ENCODE assay signal across 8 cellular contexts in genomic region chr22:21666786-21667185, GRCh38. TPM values are rescaled to one million over a fixed set of nuclear protein-coding genes. Genes with fewer than 3 reads are reported as not detected.
DNase-seq lines count a peak whose midpoint lies in the region; TF ChIP-seq lines count a peak whose summit lies in the region.

No MANE protein-coding gene starts in this region.

- H3K4me3 ChIP-seq in kidney epithelial cell (ENCODE audit: low read depth, low read length) (peak overlapping the region; percentile 76), thymus (ENCODE audit: low read length) (peak overlapping the region; percentile 79)

- H3K9me3 Mint-ChIP-seq in activated CD4-positive, alpha-beta T cell treated with anti-CD3 and anti-CD28 coated beads, Interleukin-2, amount 10 ng/mL, durations not matched to agents 7 days and 5 days: no peaks in the 10 kb centered on the region
- no peaks in the 10 kb centered on the region for H3K9me3 Mint-ChIP-seq in activated T-helper 2 cell treated with anti-CD3 and anti-CD28 coated beads, Interferon-gamma antibody, Interleukin-2, Interleukin-4, amounts not matched to agents 10 μg/mL and 5 μg/mL and 100 μg/mL, durations not matched to agents 14 hours and 24 hours and 36 hours

- no peak for TF ChIP-seq CTCF in kidney epithelial cell (IDR thresholded peaks at IDR 0.05; ENCODE audit: insufficient read depth, low read length, poor library complexity, severe bottlenecking)

- intact Hi-C loops in activated T-helper 2 cell treated with anti-CD3 and anti-CD28 coated beads, Interferon-gamma antibody, Interleukin-2, Interleukin-4, amounts not matched to agents 10 μg/mL and 5 μg/mL and 100 μg/mL, durations not matched to agents 14 hours and 24 hours and 36 hours (cut with micrococcal nuclease): loop anchor here (1.0 kb wide), 1 partner anchor 14 kb away; no protein-coding TSS in a partner anchor

- H3K36me3 ChIP-seq in kidney epithelial cell (ENCODE audit: control insufficient read depth, insufficient read depth, low read length): no peaks in the 10 kb centered on the region
- peaks cover 17% of the 10 kb centered on the region for H3K36me3 ChIP-seq in thymus (ENCODE audit: control insufficient read depth, insufficient read depth)

- CTCF ChIA-PET in activated CD4-positive, alpha-beta T cell treated with anti-CD3 and anti-CD28 coated beads, Interleukin-2, amount 10 ng/mL, durations not matched to agents 7 days and 5 days (lab: Charles Lee): interaction anchor here (1.0 to 2.9 kb wide), 2 partner anchors 21 to 37 kb away, joined by 3 to 11 read pairs; partner anchors contain the start of gene YDJC

- H3K9me3 ChIP-seq in thymus (ENCODE audit: control insufficient read depth): no peaks in the 10 kb centered on the region

- peak overlapping the region; percentile 90 for H3K27ac Mint-ChIP-seq in activated CD4-positive, alpha-beta T cell treated with anti-CD3 and anti-CD28 coated beads, Interleukin-2, amount 10 ng/mL, durations not matched to agents 7 days and 5 days
- H3K27ac Mint-ChIP-seq in activated T-helper 2 cell treated with anti-CD3 and anti-CD28 coated beads, Interferon-gamma antibody, Interleukin-2, Interleukin-4, amounts not matched to agents 10 μg/mL and 5 μg/mL and 100 μg/mL, durations not matched to agents 14 hours and 24 hours and 36 hours: peak overlapping the region; percentile 95

- no peaks in the 10 kb centered on the region for H3K27me3 ChIP-seq in kidney epithelial cell (ENCODE audit: control insufficient read depth, insufficient read depth, low read length)
- no peaks in the 10 kb centered on the region for H3K27me3 ChIP-seq in thymus (ENCODE audit: control insufficient read depth, insufficient read depth)

- 58% methylated on average over 16 of the region's 16 CpGs for WGBS in thymus

- H3K4me3 Mint-ChIP-seq in activated CD4-positive, alpha-beta T cell treated with anti-CD3 and anti-CD28 coated beads, Interleukin-2, amount 10 ng/mL, durations not matched to agents 7 days and 5 days: peak overlapping the region; percentile 98
- H3K4me3 Mint-ChIP-seq in activated T-helper 2 cell treated with anti-CD3 and anti-CD28 coated beads, Interferon-gamma antibody, Interleukin-2, Interleukin-4, amounts not matched to agents 10 μg/mL and 5 μg/mL and 100 μg/mL, durations not matched to agents 14 hours and 24 hours and 36 hours (ENCODE audit: low read depth): peak overlapping the region; percentile 98

- DNase-seq in activated CD4-positive, alpha-beta T cell treated with anti-CD3 and anti-CD28 coated beads, Interleukin-2, amount 10 ng/mL, durations not matched to agents 7 days and 5 days: no peak
- no peak for DNase-seq in activated CD4-positive, alpha-beta T cell treated with anti-CD3 and anti-CD28 coated beads for 4 hours
- no peak for DNase-seq in activated T-helper 2 cell treated with anti-CD3 and anti-CD28 coated beads, Interferon-gamma antibody, Interleukin-2, Interleukin-4, amounts not matched to agents 10 μg/mL and 5 μg/mL and 100 μg/mL, durations not matched to agents 14 hours and 24 hours and 36 hours (ENCODE audit: low spot score)
- DNase-seq in kidney epithelial cell (ENCODE audit: low read depth) (no peak), NCI-H146 (lab: John Stamatoyannopoulos, UW) (no peak)
- no peak for DNase-seq in activated effector memory CD4-positive, alpha-beta T cell treated with Interleukin-2 at 50 U/mL for 16 hours
- no peak for DNase-seq in activated CD8-positive, alpha-beta memory T cell treated with anti-CD3 and anti-CD28 coated beads, Interleukin-2, amount 50 U/mL, for 4 hours

- no peak overlapping the region for H3K27ac ChIP-seq in thymus (ENCODE audit: low read depth)

- H3K36me3 Mint-ChIP-seq in activated CD4-positive, alpha-beta T cell treated with anti-CD3 and anti-CD28 coated beads, Interleukin-2, amount 10 ng/mL, durations not matched to agents 7 days and 5 days (ENCODE audit: low read depth): peaks cover 15% of the 10 kb centered on the region
- peaks cover 20% of the 10 kb centered on the region for H3K36me3 Mint-ChIP-seq in activated T-helper 2 cell treated with anti-CD3 and anti-CD28 coated beads, Interferon-gamma antibody, Interleukin-2, Interleukin-4, amounts not matched to agents 10 μg/mL and 5 μg/mL and 100 μg/mL, durations not matched to agents 14 hours and 24 hours and 36 hours (ENCODE audit: low read depth)

- POLR2A ChIA-PET in activated CD4-positive, alpha-beta T cell treated with anti-CD3 and anti-CD28 coated beads, Interleukin-2, amount 10 ng/mL, durations not matched to agents 7 days and 5 days (lab: Charles Lee): no interaction called here

- H3K4me1 ChIP-seq in thymus (ENCODE audit: control insufficient read depth, insufficient read depth, low read length): peaks cover 7% of the 10 kb centered on the region

- peaks cover 30% of the 10 kb centered on the region for H3K4me1 Mint-ChIP-seq in activated CD4-positive, alpha-beta T cell treated with anti-CD3 and anti-CD28 coated beads, Interleukin-2, amount 10 ng/mL, durations not matched to agents 7 days and 5 days
- H3K4me1 Mint-ChIP-seq in activated T-helper 2 cell treated with anti-CD3 and anti-CD28 coated beads, Interferon-gamma antibody, Interleukin-2, Interleukin-4, amounts not matched to agents 10 μg/mL and 5 μg/mL and 100 μg/mL, durations not matched to agents 14 hours and 24 hours and 36 hours (ENCODE audit: low read depth): peaks cover 15% of the 10 kb centered on the region

- H3K27me3 Mint-ChIP-seq in activated CD4-positive, alpha-beta T cell treated with anti-CD3 and anti-CD28 coated beads, Interleukin-2, amount 10 ng/mL, durations not matched to agents 7 days and 5 days: no peaks in the 10 kb centered on the region
- H3K27me3 Mint-ChIP-seq in activated T-helper 2 cell treated with anti-CD3 and anti-CD28 coated beads, Interferon-gamma antibody, Interleukin-2, Interleukin-4, amounts not matched to agents 10 μg/mL and 5 μg/mL and 100 μg/mL, durations not matched to agents 14 hours and 24 hours and 36 hours (ENCODE audit: low read depth): no peaks in the 10 kb centered on the region

RNA-seq across cellular contexts. Expression of gene PPIL2, which starts 1.0 kb away (rescaled TPM):
- total RNA-seq in activated CD4-positive, alpha-beta T cell treated with anti-CD3 and anti-CD28 coated beads, Interleukin-2, amount 10 ng/mL, durations not matched to agents 7 days and 5 days: 10 to 100 TPM; 75.9 to 82.7 TPM
- total RNA-seq in activated T-helper 2 cell treated with anti-CD3 and anti-CD28 coated beads, Interferon-gamma antibody, Interleukin-2, Interleukin-4, amounts not matched to agents 10 μg/mL and 5 μg/mL and 100 μg/mL, durations not matched to agents 14 hours and 24 hours and 36 hours: 53.9 and 55.4 TPM in 2 replicates
- 34.6 and 41.1 TPM in 2 replicates for total RNA-seq in kidney epithelial cell
- 48.1 TPM for polyA plus RNA-seq in thymus

RNA-seq across cellular contexts. Expression of gene SDF2L1, which starts 24.7 kb away (rescaled TPM):
- 10 to 100 TPM; 39.7 to 59.4 TPM for total RNA-seq in activated CD4-positive, alpha-beta T cell treated with anti-CD3 and anti-CD28 coated beads, Interleukin-2, amount 10 ng/mL, durations not matched to agents 7 days and 5 days
- 95.6 and 97.9 TPM in 2 replicates for total RNA-seq in activated T-helper 2 cell treated with anti-CD3 and anti-CD28 coated beads, Interferon-gamma antibody, Interleukin-2, Interleukin-4, amounts not matched to agents 10 μg/mL and 5 μg/mL and 100 μg/mL, durations not matched to agents 14 hours and 24 hours and 36 hours
- 82.8 and 87.1 TPM in 2 replicates for total RNA-seq in kidney epithelial cell
- 22.8 TPM for polyA plus RNA-seq in thymus

RNA-seq across cellular contexts. Expression of gene CCDC116, which starts 34.2 kb away (rescaled TPM):
- total RNA-seq in activated CD4-positive, alpha-beta T cell treated with anti-CD3 and anti-CD28 coated beads, Interleukin-2, amount 10 ng/mL, durations not matched to agents 7 days and 5 days: under 1 TPM; 0.42 to 0.97 TPM
- 0.59 and 0.78 TPM in 2 replicates for total RNA-seq in activated T-helper 2 cell treated with anti-CD3 and anti-CD28 coated beads, Interferon-gamma antibody, Interleukin-2, Interleukin-4, amounts not matched to agents 10 μg/mL and 5 μg/mL and 100 μg/mL, durations not matched to agents 14 hours and 24 hours and 36 hours
- total RNA-seq in kidney epithelial cell: 0.38 TPM in 1 of 2 replicates, not detected in the other
- polyA plus RNA-seq in thymus: 1.0 TPM

RNA-seq across cellular contexts. Expression of gene YDJC, which starts 37.0 kb away (rescaled TPM):
- 10 to 100 TPM; 30.3 to 39.9 TPM for total RNA-seq in activated CD4-positive, alpha-beta T cell treated with anti-CD3 and anti-CD28 coated beads, Interleukin-2, amount 10 ng/mL, durations not matched to agents 7 days and 5 days
- 44.3 and 49.6 TPM in 2 replicates for total RNA-seq in activated T-helper 2 cell treated with anti-CD3 and anti-CD28 coated beads, Interferon-gamma antibody, Interleukin-2, Interleukin-4, amounts not matched to agents 10 μg/mL and 5 μg/mL and 100 μg/mL, durations not matched to agents 14 hours and 24 hours and 36 hours
- total RNA-seq in kidney epithelial cell: 95.5 and 128 TPM in 2 replicates
- polyA plus RNA-seq in thymus: 32.3 TPM
